Comparison of ENCODE assay signal across 8 cellular contexts in the genomic region with DNA sequence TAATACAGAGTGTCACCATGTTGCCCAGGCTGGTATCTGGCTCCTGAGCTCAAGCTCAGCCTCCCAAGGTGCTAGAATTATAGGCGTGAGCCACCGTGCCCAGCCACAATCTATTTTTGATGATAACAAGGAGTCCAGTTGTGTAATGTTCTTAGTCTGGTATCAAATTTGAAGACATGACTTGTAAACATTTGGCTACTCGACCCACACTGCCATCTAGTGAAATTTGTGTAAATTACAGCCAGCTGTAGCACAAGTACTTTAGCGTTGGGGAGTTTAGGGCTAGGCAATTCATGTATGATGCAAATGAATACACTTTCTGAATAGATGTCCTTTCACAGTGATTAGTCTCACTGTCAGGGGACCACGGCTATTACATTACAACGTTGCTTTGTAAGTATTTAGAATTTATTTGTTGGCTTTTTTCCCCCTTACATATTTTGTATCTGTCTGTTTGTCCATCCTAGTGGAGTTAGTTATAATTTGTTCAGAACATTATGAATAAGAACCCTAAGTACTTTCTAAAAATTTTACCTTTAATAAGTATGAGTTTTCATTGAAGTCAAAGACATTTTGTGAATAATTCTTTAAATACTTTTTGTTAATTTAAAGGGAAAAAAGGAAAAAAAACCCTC.
DNase-seq lines count a peak whose midpoint lies in the region; ATAC-seq, FAIRE-seq and TF ChIP-seq lines count a peak whose summit lies in the region.

No MANE protein-coding gene starts in this region.

- H3K56ac ChIP-seq in H1 (replicated peaks; ENCODE audit: insufficient read length, low read depth, low read length): no peak overlapping the region

- 6% methylated on average over 6 of the region's 6 CpGs; no CpG with 5 or more reads in 1 of the 2 experiments for WGBS in H1 (ENCODE audit: extremely low coverage in 1 of 2, insufficient coverage in 1 of 2, insufficient read length in 1 of 2, insufficient replicate concordance in 2 of 2, low coverage in 1 of 2, low lambda C conversion rate in 2 of 2, missing lambda C conversion rate in 1 of 2), 2 experiments

- peak in 2 of 3 experiments; percentile 64 to 77; a peak in 3 of 4 replicates for TF ChIP-seq CTCF in H1 (IDR thresholded peaks at IDR 0.05; ENCODE audit: control extremely low read depth in 1 of 3, insufficient read depth in 1 of 3, low read depth in 1 of 3, low read length in 3 of 3)

- no peaks in the 10 kb centered on the region for H3K79me2 ChIP-seq in H1 (ENCODE audit: control insufficient read depth in 1 of 2, insufficient read depth in 2 of 2, low read length in 2 of 2)

- H4K8ac ChIP-seq in H1 (ENCODE audit: extremely low read depth, insufficient read depth, low read length): no peak overlapping the region

- no peaks in the 10 kb centered on the region for H3K9me3 ChIP-seq in H1 (ENCODE audit: insufficient read depth in 2 of 2, low read depth in 1 of 2, low read length in 1 of 2)

- H2AFZ ChIP-seq in H1 (ENCODE audit: low read length): no peak overlapping the region

- no peaks in the 10 kb centered on the region for H3K4me1 Mint-ChIP-seq in stimulated activated effector memory CD8-positive, alpha-beta T cell treated with anti-CD3 and anti-CD28 coated beads, Interleukin-12 subunit alpha, Interleukin-12 subunit beta, amount 100 ng/mL, for 72 hours

- TF ChIP-seq RAD21 in H1 (IDR thresholded peaks at IDR 0.05 in 1 of 2, conservative IDR thresholded peaks at IDR 0.05 in 1 of 2; ENCODE audit: low read depth in 2 of 2, low read length in 2 of 2): peak; percentile 78 to 82

- CTCF ChIA-PET in H1 (lab: Charles Lee; ENCODE audit: partially characterized antibody): interaction anchor here (0.6 to 4.5 kb wide), 35 partner anchors 9 to 545 kb away, joined by 3 to 33 read pairs (median 4); no protein-coding TSS in a partner anchor

- H2BK5ac ChIP-seq in H1 (ENCODE audit: low read depth, low read length): no peak overlapping the region

- H3K4ac ChIP-seq in H1 (replicated peaks; ENCODE audit: insufficient read length, low read depth, low read length): no peak overlapping the region

- H3K4me3 ChIP-seq in H1 (ENCODE audit: extremely low read depth in 1 of 4, insufficient read depth in 2 of 4, low read depth in 3 of 4, low read length in 4 of 4): no peak overlapping the region

- ATAC-seq in GM19467 (IDR thresholded peaks at IDR 0.05; ENCODE audit: unreplicated experiment) (peak; percentile 91), HG03521 (IDR thresholded peaks at IDR 0.05; ENCODE audit: unreplicated experiment) (peak; percentile 84)
- peak; percentile 70 for ATAC-seq in stimulated activated effector memory CD8-positive, alpha-beta T cell treated with anti-CD3 and anti-CD28 coated beads, Interleukin-12 subunit alpha, Interleukin-12 subunit beta, amount 100 ng/mL, for 72 hours

- FAIRE-seq in H1 (lab: Jason Lieb, UNC): peak; percentile 95

- H2BK120ac ChIP-seq in H1 (replicated peaks; ENCODE audit: low read depth, low read length): no peak overlapping the region

- no peak overlapping the region for H3K23ac ChIP-seq in H1 (ENCODE audit: insufficient read length)

- DNase-seq in D341Med (ENCODE audit: low spot score) (peak; percentile 63), NCI-H748 (lab: John Stamatoyannopoulos, UW; ENCODE audit: unreplicated experiment) (peak; percentile 88), H1 (ENCODE audit: low read depth in 1 of 2, low spot score in 2 of 2) (peak; percentile 23 to 66), midbrain (lab: John Stamatoyannopoulos, UW) (peak; percentile 78)
- DNase-seq in activated CD4-positive, alpha-beta T cell treated with anti-CD3 and anti-CD28 coated beads, Interleukin-2, amount 50 U/mL, for 1 hour: peak; percentile 36
- peak; percentile 43 to 67 for DNase-seq in stimulated activated effector memory CD8-positive, alpha-beta T cell treated with anti-CD3 and anti-CD28 coated beads, Interleukin-12 subunit alpha, Interleukin-12 subunit beta, amount 100 ng/mL, for 72 hours (ENCODE audit: low spot score in 2 of 2)

- no peaks in the 10 kb centered on the region for H3K36me3 ChIP-seq in H1 (ENCODE audit: control insufficient read depth in 2 of 4, insufficient read depth in 4 of 4, low read length in 3 of 4)

- no peaks in the 10 kb centered on the region for H3K27me3 ChIP-seq in H1 (replicated peaks in 1 of 4; ENCODE audit: control insufficient read depth in 3 of 4, extremely low read depth in 1 of 4, insufficient read depth in 3 of 4, low read length in 3 of 4)

- H2BK12ac ChIP-seq in H1 (ENCODE audit: low read depth, low read length): no peak overlapping the region

- no peaks in the 10 kb centered on the region for H3K9me3 Mint-ChIP-seq in stimulated activated effector memory CD8-positive, alpha-beta T cell treated with anti-CD3 and anti-CD28 coated beads, Interleukin-12 subunit alpha, Interleukin-12 subunit beta, amount 100 ng/mL, for 72 hours

- H2BK20ac ChIP-seq in H1 (ENCODE audit: low read length): no peak overlapping the region

- no peak for TF ChIP-seq EP300 in H1 (IDR thresholded peaks at IDR 0.05; ENCODE audit: borderline replicate concordance in 1 of 2, low read depth in 2 of 2, low read length in 2 of 2)

- no peak for TF ChIP-seq POLR2A in H1 (IDR thresholded peaks at IDR 0.05; ENCODE audit: control extremely low read depth in 1 of 2, low read depth in 2 of 2, low read length in 2 of 2)

- no peaks in the 10 kb centered on the region for H4K20me1 ChIP-seq in H1 (replicated peaks in 1 of 2; ENCODE audit: control insufficient read depth in 1 of 2, insufficient read depth in 2 of 2, low read length in 2 of 2)

- no peak overlapping the region for H3K4me2 ChIP-seq in H1 (ENCODE audit: insufficient read depth in 1 of 2, low read depth in 2 of 2, low read length in 2 of 2)

- no peak overlapping the region for H3K9ac ChIP-seq in H1 (replicated peaks in 1 of 4; ENCODE audit: extremely low read depth in 1 of 4, low read depth in 3 of 4, low read length in 3 of 4)

- H3K27ac ChIP-seq in H1 (ENCODE audit: low read depth, low read length): no peak overlapping the region

- H3K4me3 Mint-ChIP-seq in stimulated activated effector memory CD8-positive, alpha-beta T cell treated with anti-CD3 and anti-CD28 coated beads, Interleukin-12 subunit alpha, Interleukin-12 subunit beta, amount 100 ng/mL, for 72 hours: no peak overlapping the region

- no peaks in the 10 kb centered on the region for H3K36me3 Mint-ChIP-seq in stimulated activated effector memory CD8-positive, alpha-beta T cell treated with anti-CD3 and anti-CD28 coated beads, Interleukin-12 subunit alpha, Interleukin-12 subunit beta, amount 100 ng/mL, for 72 hours

- H3K14ac ChIP-seq in H1 (ENCODE audit: insufficient read length): no peak overlapping the region

- no peak overlapping the region for H3K27ac Mint-ChIP-seq in stimulated activated effector memory CD8-positive, alpha-beta T cell treated with anti-CD3 and anti-CD28 coated beads, Interleukin-12 subunit alpha, Interleukin-12 subunit beta, amount 100 ng/mL, for 72 hours

- H3K4me1 ChIP-seq in H1 (replicated peaks in 1 of 4; ENCODE audit: control insufficient read depth in 3 of 4, insufficient read depth in 4 of 4, low read length in 3 of 4): no peaks in the 10 kb centered on the region

- no peak overlapping the region for H2BK15ac ChIP-seq in H1 (ENCODE audit: low read length)

- H2AK5ac ChIP-seq in H1 (ENCODE audit: low read depth, low read length): no peak overlapping the region

- POLR2A ChIA-PET in H1 (lab: Charles Lee; ENCODE audit: partially characterized antibody): interaction anchor here (1.2 kb wide), 1 partner anchor 158 kb away, joined by 3 read pairs; no protein-coding TSS in a partner anchor

- H3K18ac ChIP-seq in H1 (ENCODE audit: extremely low read depth, low read length): no peak overlapping the region

- no peak overlapping the region for H4K91ac ChIP-seq in H1 (replicated peaks; ENCODE audit: insufficient read length, low read length)

- no peak overlapping the region for H4K5ac ChIP-seq in H1 (ENCODE audit: insufficient read length, low read depth, low read length)

- H3K23me2 ChIP-seq in H1 (ENCODE audit: low read depth, low read length): no peaks in the 10 kb centered on the region

- no peaks in the 10 kb centered on the region for H3K79me1 ChIP-seq in H1 (ENCODE audit: low read depth, low read length)

TF ChIP-seq in H1, 55 proteins besides CTCF, POLR2A, EP300 and RAD21:
- TF ChIP-seq TBP (IDR thresholded peaks at IDR 0.05; ENCODE audit: low read depth, low read length) (no peak), HDAC2 (IDR thresholded peaks at IDR 0.05; ENCODE audit: borderline replicate concordance in 1 of 2, low read depth in 2 of 2, low read length in 2 of 2) (no peak), ATF2 (IDR thresholded peaks at IDR 0.05; ENCODE audit: low read length) (no peak), CTBP2 (IDR thresholded peaks at IDR 0.05; ENCODE audit: borderline replicate concordance, insufficient read depth, insufficient read length, low read length) (no peak), EZH2 (IDR thresholded peaks at IDR 0.05; ENCODE audit: low read depth, low read length, severe bottlenecking) (no peak), YY1 (IDR thresholded peaks at IDR 0.05; ENCODE audit: low read depth, low read length) (no peak), BACH1 (IDR thresholded peaks at IDR 0.05; ENCODE audit: low read length) (no peak), PHF8 (conservative IDR thresholded peaks at IDR 0.05; ENCODE audit: low read depth, low read length) (no peak), TCF12 (IDR thresholded peaks at IDR 0.05; ENCODE audit: low read depth, low read length) (no peak), JUN (IDR thresholded peaks at IDR 0.05; ENCODE audit: low read depth, low read length) (no peak), MAFK (IDR thresholded peaks at IDR 0.05; ENCODE audit: low read depth, low read length) (no peak), SP4 (IDR thresholded peaks at IDR 0.05; ENCODE audit: low read length) (no peak), NRF1 (IDR thresholded peaks at IDR 0.05; ENCODE audit: low read depth, low read length) (no peak), GABPA (IDR thresholded peaks at IDR 0.05; ENCODE audit: borderline replicate concordance, insufficient read depth, low read length) (no peak), CBX5 (IDR thresholded peaks at IDR 0.05; ENCODE audit: low read depth, low read length) (no peak)
TF ChIP-seq in H1: peak in this region for 0.

Comparison
In these comparisons a context has a peak if more than half of its experiments do, and no peak if none do; other contexts are left out.
1. DNase-seq: peak in every context shown above with its lines; median percentile 88 in NCI-H748; 78 in midbrain; 63 in D341Med; 55 in stimulated activated effector memory CD8-positive, alpha-beta T cell treated with anti-CD3 and anti-CD28 coated beads, Interleukin-12 subunit alpha, Interleukin-12 subunit beta, amount 100 ng/mL, for 72 hours; 44 in H1; 36 in activated CD4-positive, alpha-beta T cell treated with anti-CD3 and anti-CD28 coated beads, Interleukin-2, amount 50 U/mL, for 1 hour.